In genomic region chr5:136467632-136468031, GRCh38 we compare ENCODE assay signal across 25 cellular contexts.
A peak's percentile ranks its signal among the peaks of the same experiment; 100 is the strongest.
DNase-seq lines count a peak whose midpoint lies in the region; ATAC-seq, FAIRE-seq and TF ChIP-seq lines count a peak whose summit lies in the region.
"Had no signal": no experiment of that assay in that cellular context is flagged by ENCODE, and none has a peak within 500 bp of the region (broad histone marks: within the 10 kb centered on the region; RNA-seq: fewer than 3 reads in every experiment).

No MANE protein-coding gene starts in this region.

- CTCF ChIA-PET in MCF 10A (lab: Yijun Ruan, JAX) = no interaction called here

- no peak for FAIRE-seq in astrocyte (lab: Jason Lieb, UNC)
- FAIRE-seq: GM12878, H1 had no signal

- no peaks in the 10 kb centered on the region for H3K79me2 ChIP-seq in astrocyte (ENCODE audit: insufficient read depth, low read length)

- H3K27ac Mint-ChIP-seq in HFFc6 = no peak overlapping the region
- H3K27ac Mint-ChIP-seq in astrocyte (ENCODE audit: unreplicated experiment) = no peak overlapping the region
- H3K27ac Mint-ChIP-seq in MCF 10A (ENCODE audit: low read depth, unreplicated experiment) = no peak overlapping the region
- H3K27ac Mint-ChIP-seq: B cell; CD8-positive, alpha-beta T cell had no signal

- no peaks in the 10 kb centered on the region for H4K20me1 ChIP-seq in astrocyte (ENCODE audit: insufficient read depth, low read length)

- ATAC-seq in HG03095 (IDR thresholded peaks at IDR 0.05; ENCODE audit: unreplicated experiment) = no peak
- ATAC-seq: CD8-positive, alpha-beta T cell; GM12878 had no signal

- no peak overlapping the region for H2AFZ ChIP-seq in astrocyte (ENCODE audit: low read depth, low read length)

- H3K36me3 Mint-ChIP-seq in HFFc6 (ENCODE audit: low read depth) = no peaks in the 10 kb centered on the region; the same call in 1 of the 2 replicates
- H3K36me3 Mint-ChIP-seq in astrocyte (ENCODE audit: low read depth, unreplicated experiment) = no peaks in the 10 kb centered on the region
- H3K36me3 Mint-ChIP-seq in MCF 10A (ENCODE audit: insufficient read depth, unreplicated experiment) = no peaks in the 10 kb centered on the region
- H3K36me3 Mint-ChIP-seq: CD8-positive, alpha-beta T cell had no signal

- H3K4me3 Mint-ChIP-seq in HFFc6 (peak overlapping the region; percentile 46), astrocyte (ENCODE audit: unreplicated experiment) (peak overlapping the region; percentile 90), MCF 10A (ENCODE audit: unreplicated experiment) (no peak overlapping the region)
- H3K4me3 Mint-ChIP-seq: B cell; CD8-positive, alpha-beta T cell had no signal

- no peak overlapping the region for H3K27ac ChIP-seq in astrocyte (ENCODE audit: low read depth, low read length)
- H3K27ac ChIP-seq in dorsolateral prefrontal cortex = no peak overlapping the region
- H3K27ac ChIP-seq: C4-2B, RWPE1 had no signal

- H3K4me3 ChIP-seq in astrocyte (ENCODE audit: insufficient read depth, low read depth, low read length) = no peak overlapping the region
- peak overlapping the region; percentile 57 for H3K4me3 ChIP-seq in fibroblast of villous mesenchyme (ENCODE audit: low read depth, low read length)
- peak overlapping the region; percentile 31 for H3K4me3 ChIP-seq in skeletal muscle cell (ENCODE audit: low read depth, low read length)
- no peak overlapping the region for H3K4me3 ChIP-seq in dorsolateral prefrontal cortex
- H3K4me3 ChIP-seq: GM12878 had no signal

- no peaks in the 10 kb centered on the region for H3K4me1 ChIP-seq in astrocyte (ENCODE audit: insufficient read depth, low read length)
- H3K4me1 ChIP-seq: Caco-2 had no signal

- no peak for TF ChIP-seq CTCF in HFFc6 (IDR thresholded peaks at IDR 0.05)
- TF ChIP-seq CTCF in astrocyte (IDR thresholded peaks at IDR 0.05; ENCODE audit: insufficient read depth, low read depth, low read length) = no peak
- TF ChIP-seq CTCF in fibroblast of villous mesenchyme (IDR thresholded peaks at IDR 0.05; ENCODE audit: insufficient read depth, low read depth, low read length) = no peak
- TF ChIP-seq CTCF in dorsolateral prefrontal cortex (IDR thresholded peaks at IDR 0.05 in 54 of 56, conservative IDR thresholded peaks at IDR 0.05 in 2 of 56; ENCODE audit: low read depth in 1 of 56, partially characterized antibody in 56 of 56) = no peak
- TF ChIP-seq CTCF in MCF 10A (IDR thresholded peaks at IDR 0.05; ENCODE audit: unreplicated experiment) = no peak

- H3K27me3 ChIP-seq in astrocyte (ENCODE audit: insufficient read depth, low read length) = no peaks in the 10 kb centered on the region
- peaks cover 0 to 30% (median 0%) of the 10 kb centered on the region in 45 donors for H3K27me3 ChIP-seq in dorsolateral prefrontal cortex

- no peak for DNase-seq in HFFc6
- no peak for DNase-seq in astrocyte (ENCODE audit: low read depth)
- DNase-seq in fibroblast of villous mesenchyme (ENCODE audit: low read depth) = no peak
- DNase-seq in skeletal muscle cell (ENCODE audit: low read depth) = no peak
- DNase-seq in dorsolateral prefrontal cortex = no peak
- no peak for DNase-seq in MCF 10A (ENCODE audit: unreplicated experiment)
- DNase-seq: Caco-2; CD8-positive, alpha-beta T cell; DMS79; EL; GDM1; HCEC 1CT; KBM-7; MG63; NCI-H2029; NCI-H446 treated with DMSO at 0.1 percent for 48 hours; NCI-H526; NCI-H82; SHP77 had no signal

- intact Hi-C loops in dorsolateral prefrontal cortex (cut with DNase I) (no loop called here), MCF 10A (cut with micrococcal nuclease) (no loop called here)

- POLR2A ChIA-PET in MCF 10A (lab: Yijun Ruan, JAX) = no interaction called here

- BruUV-seq in MCF 10A (replicated peaks; lab: Mats Ljungman, UMichigan) = no TSS peak

- no peak overlapping the region for H3K9ac ChIP-seq in astrocyte (ENCODE audit: low read length)

- H3K27me3 Mint-ChIP-seq in HFFc6 (ENCODE audit: insufficient read depth) (no peaks in the 10 kb centered on the region), astrocyte (ENCODE audit: low read depth, unreplicated experiment) (peaks cover 3% of the 10 kb centered on the region), MCF 10A (ENCODE audit: insufficient read depth, unreplicated experiment) (peaks cover 54% of the 10 kb centered on the region)
- H3K27me3 Mint-ChIP-seq: B cell had no signal

- no peaks in the 10 kb centered on the region for H3K36me3 ChIP-seq in astrocyte (ENCODE audit: insufficient read depth, low read length)
- H3K36me3 ChIP-seq: MG63 had no signal

- H3K9me3 Mint-ChIP-seq in HFFc6 = peaks cover 3% of the 10 kb centered on the region; the same call in 1 of the 2 replicates
- no peaks in the 10 kb centered on the region for H3K9me3 Mint-ChIP-seq in astrocyte (ENCODE audit: unreplicated experiment)
- no peaks in the 10 kb centered on the region for H3K9me3 Mint-ChIP-seq in MCF 10A (ENCODE audit: unreplicated experiment)

- H3K9me3 ChIP-seq in astrocyte (ENCODE audit: insufficient read depth, low read depth, low read length) = no peaks in the 10 kb centered on the region
- H3K9me3 ChIP-seq: Caco-2, MG63 had no signal

- peaks cover 11% of the 10 kb centered on the region; the same call in 1 of the 2 replicates for H3K4me1 Mint-ChIP-seq in HFFc6 (ENCODE audit: low read depth)
- H3K4me1 Mint-ChIP-seq in astrocyte (ENCODE audit: low read depth, unreplicated experiment) = no peaks in the 10 kb centered on the region
- no peaks in the 10 kb centered on the region for H3K4me1 Mint-ChIP-seq in MCF 10A (ENCODE audit: insufficient read depth, unreplicated experiment)
- H3K4me1 Mint-ChIP-seq: B cell had no signal

- no peak overlapping the region for H3K4me2 ChIP-seq in astrocyte (ENCODE audit: low read length)

Comparison
In these comparisons a context has a peak if more than half of its experiments do, and no peak if none do; other contexts are left out.
1. H3K4me3 ChIP-seq: peak in fibroblast of villous mesenchyme (single experiment) and skeletal muscle cell (single experiment); none in astrocyte (single experiment) and dorsolateral prefrontal cortex (0 of 59).